ENCODE assay signal across 8 cellular contexts in the genomic region with DNA sequence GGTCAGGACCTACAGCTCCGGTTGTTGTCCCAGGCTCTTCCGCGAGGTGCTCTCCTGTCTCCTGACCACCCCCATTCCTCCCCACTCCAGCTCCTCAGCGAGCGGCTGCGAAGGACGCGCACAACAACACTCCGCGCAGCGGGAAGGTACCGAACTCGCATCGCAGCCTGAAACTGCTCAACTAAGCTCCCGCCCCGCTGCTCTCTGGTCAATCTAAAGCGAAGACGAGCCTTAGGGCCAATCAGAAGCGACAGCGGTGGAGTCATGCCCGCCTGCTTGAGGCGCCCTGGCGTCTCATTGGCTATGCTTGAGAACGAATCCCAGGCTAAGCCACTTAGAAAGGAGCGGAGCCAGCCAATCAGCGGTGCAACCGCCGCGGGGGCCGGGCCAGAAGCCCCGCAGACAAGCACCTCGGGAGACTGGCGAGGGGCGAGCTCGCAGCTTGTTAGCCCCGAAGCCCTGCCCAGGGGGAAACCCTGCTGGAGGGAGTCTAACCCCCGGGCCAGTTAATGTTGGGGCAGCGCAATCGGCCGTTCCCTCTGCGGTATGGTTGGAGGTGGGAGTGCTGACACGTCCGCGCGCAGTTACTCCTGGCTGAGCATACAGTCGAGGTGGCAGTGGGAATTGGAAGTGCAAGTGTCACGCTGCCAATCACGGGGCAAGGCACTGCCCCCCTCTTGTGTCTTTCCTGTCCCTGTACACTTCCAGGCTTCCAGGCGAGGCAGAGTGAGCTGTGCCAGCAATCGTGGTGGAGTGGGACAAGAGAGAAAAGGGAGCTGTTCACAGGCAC. TPM values are rescaled to one million over a fixed set of nuclear protein-coding genes. Genes with fewer than 3 reads are reported as not detected.
DNase-seq lines count a peak whose midpoint lies in the region; ATAC-seq and TF ChIP-seq lines count a peak whose summit lies in the region.

No MANE protein-coding gene starts in this region.

- H3K9ac ChIP-seq in HUES48 (ENCODE audit: low read depth, low read length) (no peak overlapping the region), OCI-LY1 (ENCODE audit: low read length) (peak overlapping the region; percentile 46)

- H3K4me1 ChIP-seq in HUES48 (ENCODE audit: control insufficient read depth, insufficient read depth, low read length) (0 out of 2 replicates have a peak, but pooled peaks cover 3% of the 10 kb centered on the region), OCI-LY1 (ENCODE audit: insufficient read depth, low read length, severe bottlenecking) (peaks cover 8% of the 10 kb centered on the region)

- H2AFZ ChIP-seq in OCI-LY1 (ENCODE audit: low read length): peak overlapping the region; percentile 91; the same call in 1 of the 2 replicates

- H3K79me2 ChIP-seq in OCI-LY1 (ENCODE audit: insufficient read depth, low read length): no peaks in the 10 kb centered on the region

- DNase-seq in Calu3 (peak; percentile 95), activated T-cell treated with anti-CD3 and anti-CD28 coated beads for 1 hour (ENCODE audit: low read depth) (peak; percentile 80), epithelial cell of proximal tubule (ENCODE audit: low read depth) (peak; percentile 82), mucosa of gallbladder (ENCODE audit: low spot score) (peak; percentile 96)
- DNase-seq in stimulated activated CD8-positive, alpha-beta memory T cell treated with anti-CD3 and anti-CD28 coated beads, Interleukin-4, amount 100 ng/mL, for 24 hours (ENCODE audit: low read depth): peak; percentile 88

- H3F3A ChIP-seq in OCI-LY1 (ENCODE audit: insufficient read depth, low read length): no peaks in the 10 kb centered on the region

- H4K20me1 ChIP-seq in OCI-LY1 (ENCODE audit: insufficient read depth, low read length): no peaks in the 10 kb centered on the region

- H3K27me3 ChIP-seq in HUES48 (ENCODE audit: control insufficient read depth, insufficient read depth, low read length): peaks cover 19% of the 10 kb centered on the region
- H3K27me3 ChIP-seq in OCI-LY1 (ENCODE audit: insufficient read depth, low read length): no peaks in the 10 kb centered on the region

- peak overlapping the region; percentile 28 for H3K27ac ChIP-seq in HUES48 (ENCODE audit: low read depth, low read length)
- H3K27ac ChIP-seq in OCI-LY1 (ENCODE audit: low read depth, low read length, poor library complexity, severe bottlenecking): no peak overlapping the region

- peaks cover 11% of the 10 kb centered on the region for H3K36me3 Mint-ChIP-seq in Calu3 (ENCODE audit: insufficient read depth, unreplicated experiment)

- H3K4me1 Mint-ChIP-seq in Calu3 (ENCODE audit: low read depth, unreplicated experiment): peaks cover 8% of the 10 kb centered on the region

- H3K27ac Mint-ChIP-seq in Calu3 (ENCODE audit: unreplicated experiment): peak overlapping the region; percentile 66

- H3K9me3 ChIP-seq in HUES48 (ENCODE audit: control insufficient read depth, insufficient read depth, low read length) (no peaks in the 10 kb centered on the region), OCI-LY1 (ENCODE audit: low read length) (no peaks in the 10 kb centered on the region)

- TF ChIP-seq CTCF in Calu3 (IDR thresholded peaks at IDR 0.05; ENCODE audit: unreplicated experiment) (no peak), OCI-LY1 (IDR thresholded peaks at IDR 0.05; ENCODE audit: low read length) (no peak), epithelial cell of proximal tubule (conservative IDR thresholded peaks at IDR 0.05; ENCODE audit: low read depth, low read length) (no peak)

- no peaks in the 10 kb centered on the region for H3K9me3 Mint-ChIP-seq in Calu3 (ENCODE audit: low read depth, unreplicated experiment)

- H3K27me3 Mint-ChIP-seq in Calu3 (ENCODE audit: unreplicated experiment): no peaks in the 10 kb centered on the region

- ATAC-seq in GM21423 (IDR thresholded peaks at IDR 0.05; ENCODE audit: unreplicated experiment): peak; percentile 93

- intact Hi-C loops in Calu3 (cut with micrococcal nuclease; ENCODE audit: unreplicated experiment): no loop called here

- H3K4me2 ChIP-seq in OCI-LY1 (ENCODE audit: low read length): peak overlapping the region; percentile 95

- H3K4me3 ChIP-seq in HUES48 (ENCODE audit: low read depth, low read length) (peak overlapping the region; percentile 75), OCI-LY1 (ENCODE audit: low read depth, low read length, poor library complexity, severe bottlenecking) (peak overlapping the region; percentile 68), epithelial cell of proximal tubule (ENCODE audit: low read depth, low read length) (peak overlapping the region; percentile 71)

- peak overlapping the region; percentile 88 for H3K4me3 Mint-ChIP-seq in Calu3 (ENCODE audit: low read depth, unreplicated experiment)

- H3K9me2 ChIP-seq in OCI-LY1 (ENCODE audit: low read depth, low read length): no peaks in the 10 kb centered on the region

- H3K36me3 ChIP-seq in HUES48 (ENCODE audit: control insufficient read depth, insufficient read depth, low read length) (no peaks in the 10 kb centered on the region), OCI-LY1 (ENCODE audit: insufficient read depth, low read length) (no peaks in the 10 kb centered on the region)

- CTCF ChIA-PET in Calu3 (lab: Charles Lee): interaction anchor here (0.5 to 2.0 kb wide), 8 partner anchors 8 to 104 kb away, joined by 3 to 5 read pairs (median 3); no protein-coding TSS in a partner anchor

- BruUV-seq in Calu3 (replicated peaks; lab: Mats Ljungman, UMichigan): no TSS peak

RNA-seq across cellular contexts. Expression of a gene that starts 1.9 kb away (rescaled TPM):
- total RNA-seq in Calu3 (2022) (not detected in 2 replicates), epithelial cell of proximal tubule (not detected in 2 replicates), mucosa of gallbladder (0.43 TPM)

RNA-seq across cellular contexts. Expression of a gene that starts 15.4 kb away (rescaled TPM):
- 65.2 and 65.3 TPM in 2 replicates for total RNA-seq in Calu3 (2022)
- total RNA-seq in epithelial cell of proximal tubule: 7.4 and 20.2 TPM in 2 replicates
- 45.1 TPM for total RNA-seq in mucosa of gallbladder

RNA-seq across cellular contexts. Expression of a gene that starts 36.1 kb away (rescaled TPM):
- total RNA-seq in Calu3 (2022): not detected in 2 replicates
- total RNA-seq in epithelial cell of proximal tubule: not detected in 2 replicates
- 0.89 TPM for total RNA-seq in mucosa of gallbladder

RNA-seq across cellular contexts. Expression of a gene that starts 39.8 kb away (rescaled TPM):
- total RNA-seq in Calu3 (2022) (9.2 and 9.9 TPM in 2 replicates), epithelial cell of proximal tubule (7.9 and 15.3 TPM in 2 replicates), mucosa of gallbladder (14.8 TPM)

RNA-seq across cellular contexts. Expression of a gene that starts 42.8 kb away (rescaled TPM):
- total RNA-seq in Calu3 (2022) (15.1 and 16.2 TPM in 2 replicates), epithelial cell of proximal tubule (5.9 and 6.5 TPM in 2 replicates), mucosa of gallbladder (23.9 TPM)
